In the genomic region with DNA sequence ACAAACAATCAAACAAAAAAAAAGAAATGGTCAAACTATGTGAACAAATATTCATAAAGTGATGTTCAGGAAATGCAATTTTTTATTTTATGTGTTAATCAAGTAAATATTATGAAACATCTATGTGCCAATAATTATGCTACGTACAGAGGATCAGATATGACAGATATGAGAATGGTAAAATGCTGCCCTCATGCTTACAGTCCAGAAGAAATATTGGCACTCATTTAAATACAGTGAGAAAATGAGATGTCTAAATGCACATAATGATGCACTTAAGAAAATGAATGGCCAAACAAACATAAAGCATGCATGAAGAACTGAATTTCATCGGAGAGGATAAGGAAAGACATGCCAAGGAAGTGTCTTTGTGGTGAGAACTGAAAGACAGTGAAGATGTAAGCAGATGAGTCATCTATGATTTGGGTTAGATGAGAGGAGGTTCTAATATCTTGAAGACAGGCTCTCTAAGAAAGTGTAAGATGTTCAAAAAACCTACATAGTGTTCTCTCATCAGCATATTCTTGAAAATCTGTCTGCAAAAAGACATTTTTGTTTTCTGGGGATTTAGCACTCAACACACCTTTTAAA, we compare ENCODE assay signal across 14 cellular contexts.
DNase-seq lines count a peak whose midpoint lies in the region; ATAC-seq and TF ChIP-seq lines count a peak whose summit lies in the region.
"Had no signal": no experiment of that assay in that cellular context is flagged by ENCODE, and none has a peak within 500 bp of the region (broad histone marks: within the 10 kb centered on the region; RNA-seq: fewer than 3 reads in every experiment).

No MANE protein-coding gene starts in this region.

- no peaks in the 10 kb centered on the region for H3K79me2 ChIP-seq in KMS-11 (ENCODE audit: insufficient read depth, low read depth)
- H3K79me2 ChIP-seq in H9 (ENCODE audit: insufficient read depth, low read length), result no peaks in the 10 kb centered on the region

- DNase-seq in inferior parietal cortex (ENCODE audit: extremely low spot score), result peak; percentile 15
- DNase-seq in activated gamma-delta T cell treated with Interleukin-2 at 50 U/mL for 16 hours, result no peak
- no peak for DNase-seq in H9
- DNase-seq in type B pancreatic cell (ENCODE audit: extremely low spot score, unreplicated experiment), result no peak
- DNase-seq in NCI-H2081 treated with DMSO at 0.1 percent for 48 hours (lab: John Stamatoyannopoulos, UW), result no peak
- DNase-seq: foreskin fibroblast; NCI-H2171; stimulated activated CD4-positive, alpha-beta T cell treated with anti-CD3 and anti-CD28 coated beads, Interleukin-2, amount 100 ng/mL, for 24 hours had no signal

- H2BK5ac ChIP-seq in H9 (ENCODE audit: insufficient read length, low read length), result no peak overlapping the region

- no peak overlapping the region for H2BK15ac ChIP-seq in H9 (ENCODE audit: low read depth, low read length)

- no peak overlapping the region for H2BK12ac ChIP-seq in H9 (ENCODE audit: insufficient read length, low read depth, low read length)

- H2AFZ ChIP-seq in KMS-11 (ENCODE audit: low read depth) (no peak overlapping the region; the same call in 1 of the 2 replicates), H9 (ENCODE audit: low read length) (no peak overlapping the region)

- H3K4me2 ChIP-seq in KMS-11, result peak overlapping the region; percentile 48
- H3K4me2 ChIP-seq in H9 (ENCODE audit: insufficient read depth, insufficient read length, low read length), result no peak overlapping the region

- H4K91ac ChIP-seq in H9 (ENCODE audit: insufficient read length, low read depth, low read length), result no peak overlapping the region

- WGBS in H9 (ENCODE audit: extremely low coverage, insufficient read length, low lambda C conversion rate), result no CpG with 5 or more reads among the region's 2 CpGs

- H3K27ac Mint-ChIP-seq in H9, result no peak overlapping the region
- H3K27ac Mint-ChIP-seq in type B pancreatic cell, result no peak overlapping the region

- TF ChIP-seq CTCF in KMS-11 (conservative IDR thresholded peaks at IDR 0.05; ENCODE audit: low read depth, low read length) (no peak), H9 (conservative IDR thresholded peaks at IDR 0.05) (no peak), type B pancreatic cell (conservative IDR thresholded peaks at IDR 0.05) (no peak)

- no peak overlapping the region for H3K56ac ChIP-seq in H9 (ENCODE audit: insufficient read length, low read depth, low read length)

- peaks cover 6 to 8% of the 10 kb centered on the region in 2 experiments; a peak in 4 of 5 replicates for H3K9me3 Mint-ChIP-seq in H9
- no peaks in the 10 kb centered on the region for H3K9me3 Mint-ChIP-seq in type B pancreatic cell

- H3K9me3 ChIP-seq in H9 (ENCODE audit: control insufficient read depth, low read depth, low read length), result no peaks in the 10 kb centered on the region
- H3K9me3 ChIP-seq: suprapubic skin had no signal

- H3T11ph ChIP-seq in H9 (ENCODE audit: low read length), result no peak overlapping the region

- H3K4me1 ChIP-seq in KMS-11 (ENCODE audit: low read depth, poor library complexity, severe bottlenecking), result peaks cover 15% of the 10 kb centered on the region
- no peaks in the 10 kb centered on the region for H3K4me1 ChIP-seq in H9 (ENCODE audit: insufficient read depth, low read length)
- H3K4me1 ChIP-seq: suprapubic skin had no signal

- no peaks in the 10 kb centered on the region for H3K23me2 ChIP-seq in H9 (ENCODE audit: insufficient read length, low read depth, low read length, poor library complexity, severe bottlenecking)

- H3K4me3 ChIP-seq in KMS-11 (IDR thresholded peaks at IDR 0.05; ENCODE audit: insufficient read depth, low read depth, low read length), result no peak overlapping the region
- H3K4me3 ChIP-seq: suprapubic skin had no signal

- H3K4me3 Mint-ChIP-seq in H9 (no peak overlapping the region), type B pancreatic cell (no peak overlapping the region)
- H3K4me3 Mint-ChIP-seq: CD4-positive, alpha-beta memory T cell had no signal

- no peak overlapping the region for H3K9ac ChIP-seq in KMS-11
- no peak overlapping the region for H3K9ac ChIP-seq in H9 (ENCODE audit: extremely low read depth, insufficient read length, low read length)

- ATAC-seq in GM18907 (IDR thresholded peaks at IDR 0.05; ENCODE audit: unreplicated experiment), result peak; percentile 96
- peak; percentile 94 for ATAC-seq in HG02623 (IDR thresholded peaks at IDR 0.05; ENCODE audit: unreplicated experiment)
- ATAC-seq: left lobe of liver had no signal

- H4K20me1 ChIP-seq in KMS-11 (ENCODE audit: insufficient read depth), result no peaks in the 10 kb centered on the region
- no peaks in the 10 kb centered on the region for H4K20me1 ChIP-seq in H9 (ENCODE audit: control insufficient read depth, insufficient read depth, insufficient read length)

- no peak overlapping the region for H2BK20ac ChIP-seq in H9 (ENCODE audit: low read depth, low read length, poor library complexity, severe bottlenecking)

- H3K36me3 Mint-ChIP-seq in H9 (ENCODE audit: insufficient read depth in 1 of 3, low read depth in 3 of 3) (no peaks in the 10 kb centered on the region; a peak in 1 of 7 replicates), type B pancreatic cell (no peaks in the 10 kb centered on the region)
- H3K36me3 Mint-ChIP-seq: CD4-positive, alpha-beta memory T cell had no signal

- no peaks in the 10 kb centered on the region for H3K36me3 ChIP-seq in KMS-11 (ENCODE audit: insufficient read depth)
- H3K36me3 ChIP-seq: suprapubic skin had no signal

- H3K4me1 Mint-ChIP-seq in H9 (no peaks in the 10 kb centered on the region), type B pancreatic cell (ENCODE audit: unreplicated experiment) (no peaks in the 10 kb centered on the region)

- no peak overlapping the region for H4K8ac ChIP-seq in H9 (replicated peaks; ENCODE audit: insufficient read length, low read depth, low read length)

- H3K14ac ChIP-seq in H9 (ENCODE audit: insufficient read depth, low read length), result no peak overlapping the region

- H3K79me1 ChIP-seq in H9 (ENCODE audit: insufficient read depth, low read depth, low read length, poor library complexity, severe bottlenecking), result no peaks in the 10 kb centered on the region

- no peak overlapping the region for H2AK5ac ChIP-seq in H9 (ENCODE audit: insufficient read length, low read length)

- no peak overlapping the region for H2BK120ac ChIP-seq in H9 (ENCODE audit: low read depth, low read length, poor library complexity, severe bottlenecking)

- no peak overlapping the region; the same call in 1 of the 2 replicates for H3K27ac ChIP-seq in KMS-11
- no peak overlapping the region for H3K27ac ChIP-seq in H9 (ENCODE audit: insufficient read length, low read depth, low read length)
- H3K27ac ChIP-seq: suprapubic skin had no signal

- no peak overlapping the region for H3K4ac ChIP-seq in H9 (ENCODE audit: low read depth, low read length)

- no peak overlapping the region for H3K18ac ChIP-seq in H9 (ENCODE audit: insufficient read length, low read depth, low read length)

- H3K27me3 ChIP-seq in KMS-11 (ENCODE audit: insufficient read depth, low read depth) (no peaks in the 10 kb centered on the region), H9 (ENCODE audit: insufficient read depth, low read length) (no peaks in the 10 kb centered on the region)
- H3K27me3 ChIP-seq: suprapubic skin had no signal

- no peak overlapping the region for H3K23ac ChIP-seq in H9 (ENCODE audit: insufficient read length, low read depth, low read length)

- H4K5ac ChIP-seq in H9 (ENCODE audit: insufficient read length, low read depth, low read length), result no peak overlapping the region

- no peaks in the 10 kb centered on the region for H3K27me3 Mint-ChIP-seq in H9 (ENCODE audit: low read depth)
- H3K27me3 Mint-ChIP-seq in type B pancreatic cell, result no peaks in the 10 kb centered on the region
- H3K27me3 Mint-ChIP-seq: CD4-positive, alpha-beta memory T cell had no signal
